23 cellular contexts compared by ENCODE assay signal in genomic region chr6:141335889-141336288, GRCh38.
A peak's percentile ranks its signal among the peaks of the same experiment; 100 is the strongest.
DNase-seq lines count a peak whose midpoint lies in the region; ATAC-seq and TF ChIP-seq lines count a peak whose summit lies in the region.
"Had no signal": no experiment of that assay in that cellular context is flagged by ENCODE, and none has a peak within 500 bp of the region (broad histone marks: within the 10 kb centered on the region; RNA-seq: fewer than 3 reads in every experiment).

No MANE protein-coding gene starts in this region.

- H2AFZ ChIP-seq in SU-DHL-6 (ENCODE audit: low read depth, low read length, severe bottlenecking) (peak overlapping the region; percentile 50), MM.1S (ENCODE audit: low read length) (no peak overlapping the region)

- H3K9me3 ChIP-seq in SU-DHL-6 (ENCODE audit: insufficient read depth, low read length) (no peaks in the 10 kb centered on the region), left lung (no peaks in the 10 kb centered on the region), MM.1S (replicated peaks; ENCODE audit: insufficient read depth, low read length) (no peaks in the 10 kb centered on the region)
- H3K9me3 ChIP-seq: BLaER1 had no signal

- H3K9me2 ChIP-seq in SU-DHL-6 (replicated peaks; ENCODE audit: insufficient read depth, low read length) (no peaks in the 10 kb centered on the region), MM.1S (replicated peaks; ENCODE audit: insufficient read depth, low read length) (no peaks in the 10 kb centered on the region)

- H4K20me1 ChIP-seq in SU-DHL-6 (ENCODE audit: low read depth, low read length) (no peaks in the 10 kb centered on the region), MM.1S (ENCODE audit: insufficient read depth, low read length) (no peaks in the 10 kb centered on the region)
- H4K20me1 ChIP-seq: BLaER1 had no signal

- DNase-seq in LNCaP clone FGC (ENCODE audit: low read depth) (peak; percentile 6), left lung (no peak), renal cortical epithelial cell (ENCODE audit: low read depth) (peak; percentile 68), MM.1S (no peak)
- DNase-seq: CD4-positive, alpha-beta T cell; COR-L47; DMS 273 treated with DMSO at 0.1 percent for 48 hours; DMS79 treated with DMSO at 0.1 percent for 48 hours; GOT3; KBM-7; NCI-H1092 treated with DMSO at 0.1 percent for 48 hours; NCI-H1436 treated with DMSO at 0.1 percent for 48 hours; NCI-H1930; NCI-H226; NCI-H524; OCI-M1; SHP77; SW 1271 had no signal

- TF ChIP-seq CTCF in LNCaP clone FGC (IDR thresholded peaks at IDR 0.05; ENCODE audit: control insufficient read depth, extremely low read depth, insufficient read depth): no peak
- no peak for TF ChIP-seq CTCF in SU-DHL-6 (IDR thresholded peaks at IDR 0.05; ENCODE audit: insufficient read depth, low read length, poor library complexity, severe bottlenecking)
- no peak for TF ChIP-seq CTCF in left lung (IDR thresholded peaks at IDR 0.05)
- TF ChIP-seq CTCF in MM.1S (IDR thresholded peaks at IDR 0.05; ENCODE audit: low read length): no peak

- H3K4me1 ChIP-seq in left lung (no peaks in the 10 kb centered on the region), MM.1S (ENCODE audit: low read length) (no peaks in the 10 kb centered on the region)
- H3K4me1 ChIP-seq: BLaER1 had no signal

- peaks cover 4% of the 10 kb centered on the region; the same call in 1 of the 2 replicates for H3F3A ChIP-seq in SU-DHL-6 (ENCODE audit: insufficient read depth)
- H3F3A ChIP-seq in MM.1S (ENCODE audit: insufficient read depth, low read length): no peaks in the 10 kb centered on the region

- H3K27me3 ChIP-seq in SU-DHL-6 (ENCODE audit: low read length) (no peaks in the 10 kb centered on the region), left lung (no peaks in the 10 kb centered on the region), MM.1S (replicated peaks; ENCODE audit: insufficient read depth, low read length) (no peaks in the 10 kb centered on the region)
- H3K27me3 ChIP-seq: BLaER1 had no signal

- H3K4me3 ChIP-seq in LNCaP clone FGC (ENCODE audit: low read depth, low read length) (no peak overlapping the region), SU-DHL-6 (ENCODE audit: insufficient read depth, low read length, poor library complexity, severe bottlenecking) (no peak overlapping the region), left lung (no peak overlapping the region), MM.1S (ENCODE audit: low read length) (no peak overlapping the region)
- H3K4me3 ChIP-seq: BLaER1 had no signal

- ATAC-seq in left lung (peak; percentile 59), HG02798 (IDR thresholded peaks at IDR 0.05; ENCODE audit: poor library complexity, unreplicated experiment) (no peak), GM18868 (IDR thresholded peaks at IDR 0.05; ENCODE audit: unreplicated experiment) (no peak), HG03039 (IDR thresholded peaks at IDR 0.05; ENCODE audit: unreplicated experiment) (no peak)

- H3K79me2 ChIP-seq in SU-DHL-6 (ENCODE audit: insufficient read depth, low read length) (no peaks in the 10 kb centered on the region), MM.1S (ENCODE audit: low read length) (no peaks in the 10 kb centered on the region)

- no peak overlapping the region for H3K27ac ChIP-seq in SU-DHL-6 (ENCODE audit: low read depth, low read length)
- H3K27ac ChIP-seq in left lung: no peak overlapping the region
- H3K27ac ChIP-seq in MM.1S (ENCODE audit: low read length): no peak overlapping the region
- H3K27ac ChIP-seq: BLaER1 had no signal

- intact Hi-C loops in left lung (cut with DNase I): no loop called here

- H3K4me2 ChIP-seq in SU-DHL-6 (ENCODE audit: low read depth, low read length, poor library complexity, severe bottlenecking) (no peak overlapping the region), MM.1S (ENCODE audit: low read depth, low read length) (no peak overlapping the region)
- H3K4me2 ChIP-seq: BLaER1 had no signal

- H3K36me3 ChIP-seq in SU-DHL-6 (ENCODE audit: low read length): no peaks in the 10 kb centered on the region
- no peaks in the 10 kb centered on the region for H3K36me3 ChIP-seq in left lung
- no peaks in the 10 kb centered on the region for H3K36me3 ChIP-seq in MM.1S (replicated peaks; ENCODE audit: insufficient read depth, low read length)
- H3K36me3 ChIP-seq: BLaER1 had no signal

- no peak overlapping the region for H3K9ac ChIP-seq in SU-DHL-6 (ENCODE audit: low read length)
- no peak overlapping the region for H3K9ac ChIP-seq in MM.1S (ENCODE audit: low read length)
- H3K9ac ChIP-seq: BLaER1 had no signal

Comparison
In these comparisons a context has a peak if more than half of its experiments do, and no peak if none do; other contexts are left out.
1. DNase-seq: peak in LNCaP clone FGC (single experiment) and renal cortical epithelial cell (single experiment); none in left lung (0 of 2) and MM.1S (single experiment).